33 cellular contexts compared by ENCODE assay signal in the genomic region with DNA sequence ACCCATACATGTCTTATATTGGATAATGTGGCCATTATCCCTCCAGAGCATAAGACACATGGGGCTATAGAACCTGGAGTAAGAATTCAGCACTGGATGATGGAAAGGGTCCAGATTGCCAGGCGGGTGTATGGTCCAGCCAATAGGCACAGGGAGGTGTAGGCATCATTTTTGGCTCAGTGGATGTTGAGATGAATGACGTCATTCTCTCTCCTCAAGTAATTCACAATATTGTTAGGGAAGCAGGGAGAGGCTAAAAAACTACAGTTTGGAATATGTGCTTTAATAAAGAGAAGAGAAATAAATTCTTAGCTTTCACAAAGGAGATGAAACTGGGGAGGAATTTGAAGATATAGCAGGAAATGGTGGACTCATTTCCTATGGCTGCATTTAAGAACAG.
"Had no signal": no experiment of that assay in that cellular context is flagged by ENCODE, and none has a peak within 500 bp of the region (broad histone marks: within the 10 kb centered on the region; RNA-seq: fewer than 3 reads in every experiment).

No MANE protein-coding gene starts in this region.

- ATAC-seq: activated CD8-positive, alpha-beta T cell treated with anti-CD3 and anti-CD28 coated beads for 36 hours; activated naive CD4-positive, alpha-beta T cell treated with anti-CD3 and anti-CD28 coated beads, Interleukin-2, amount 50 U/mL, for 72 hours; activated T-cell treated with anti-CD3 and anti-CD28 coated beads, Interleukin-2, amount 50 U/mL, for 4 hours; activated T-cell treated with anti-CD3 and anti-CD28 coated beads, Interleukin-2, amount 50 U/mL, for 72 hours; activated T-helper 17 cell treated with anti-CD3 and anti-CD28 coated beads, Interleukin-2, amount 50 U/mL, for 72 hours; body of pancreas had no signal

- H3K4me3 ChIP-seq: adrenal gland, body of pancreas, breast epithelium had no signal

- DNase-seq: activated B cell treated with CpG ODN at 0.5 μM for 24 hours; activated CD4-positive, alpha-beta memory T cell treated with anti-CD3 and anti-CD28 coated beads for 36 hours; activated CD4-positive, alpha-beta T cell treated with anti-CD3 and anti-CD28 coated beads for 4 hours; activated CD4-positive, alpha-beta T cell treated with anti-CD3 and anti-CD28 coated beads, Interleukin-2, amount 10 ng/mL, durations not matched to agents 24 days and 14 days; activated CD4-positive, alpha-beta T cell treated with anti-CD3 and anti-CD28 coated beads, Interleukin-2, amount 50 U/mL, for 1 hour; activated CD4-positive, alpha-beta T cell treated with anti-CD3 and anti-CD28 coated beads, Interleukin-2, amount 50 U/mL, for 4 hours; activated CD4-positive, CD25-positive, alpha-beta regulatory T cell treated with anti-CD3 and anti-CD28 coated beads, Interleukin-2, amount 50 U/mL, for 72 hours; activated CD8-positive, alpha-beta memory T cell treated with anti-CD3 and anti-CD28 coated beads, Interleukin-2, amount 50 U/mL, for 4 hours; activated CD8-positive, alpha-beta T cell treated with anti-CD3 and anti-CD28 coated beads for 36 hours; activated effector memory CD4-positive, alpha-beta T cell treated with anti-CD3 and anti-CD28 coated beads, Interleukin-2, amount 50 U/mL, for 16 hours; activated gamma-delta T cell treated with Interleukin-2 at 50 U/mL for 16 hours; activated naive CD4-positive, alpha-beta T cell; activated naive CD4-positive, alpha-beta T cell treated with anti-CD3 and anti-CD28 coated beads for 36 hours; activated naive CD4-positive, alpha-beta T cell treated with anti-CD3 and anti-CD28 coated beads, Interleukin-2, amount 50 U/mL, for 16 hours; activated naive CD8-positive, alpha-beta T cell treated with anti-CD3 and anti-CD28 coated beads for 36 hours; activated T-cell treated with anti-CD3 and anti-CD28 coated beads for 4 hours; activated T-cell treated with anti-CD3 and anti-CD28 coated beads, Interleukin-2, amount 50 U/mL, for 1 hour; activated T-cell treated with anti-CD3 and anti-CD28 coated beads, Interleukin-2, amount 50 U/mL, for 4 hours; activated T-cell treated with anti-CD3 and anti-CD28 coated beads, Interleukin-2, amount 50 U/mL, for 72 hours; adrenal gland; amniotic stem cell; aorta; body of pancreas; brain microvascular endothelial cell; central memory CD4-positive, alpha-beta T cell; T-helper 2 cell; T-helper 9 cell had no signal

- H3K27me3 ChIP-seq: adrenal gland, body of pancreas, brain microvascular endothelial cell, breast epithelium had no signal

- H3K4me1 ChIP-seq: adrenal gland, body of pancreas, breast epithelium had no signal

- H3K36me3 ChIP-seq: adrenal gland, brain microvascular endothelial cell, breast epithelium had no signal

- H3K27ac ChIP-seq: adrenal gland, body of pancreas, brain microvascular endothelial cell, breast epithelium, VCaP had no signal

- H3K9me3 ChIP-seq: adrenal gland, body of pancreas, breast epithelium had no signal

- FAIRE-seq: astrocyte, TTC549 had no signal
